8 cellular contexts compared by ENCODE assay signal in genomic region chr2:113437508-113438465, GRCh38. TPM values are rescaled to one million over a fixed set of nuclear protein-coding genes. Genes with fewer than 3 reads are reported as not detected.
DNase-seq lines count a peak whose midpoint lies in the region.
"Not testable (repeated sequence)": the region's sequence is repeated elsewhere in the genome, so short reads cannot be mapped to it uniquely, and the experiment has no call there.

Gene ZNG1B, plus strand, starts transcription at chr2:113437691. Its CDS starts 178 bp downstream, at chr2:113437869.

- H4K8ac ChIP-seq in trophoblast cell (ENCODE audit: low read depth, low read length), result peak within 1 kb of the TSS; percentile 65

- not testable (repeated sequence) for H2BK12ac ChIP-seq in trophoblast cell (ENCODE audit: low read length)

- H3K4ac ChIP-seq in trophoblast cell (ENCODE audit: low read depth, low read length), result not testable (repeated sequence)

- not testable (repeated sequence) for H3K79me2 ChIP-seq in trophoblast cell (ENCODE audit: control insufficient read depth, insufficient read depth, low read length, poor library complexity)

- not testable (repeated sequence) for H3K79me1 ChIP-seq in trophoblast cell (ENCODE audit: low read length)

- H3K14ac ChIP-seq in trophoblast cell (ENCODE audit: low read length), result not testable (repeated sequence)

- peak; percentile 91 for DNase-seq in activated effector memory CD4-positive, alpha-beta T cell treated with anti-CD3 and anti-CD28 coated beads, Interleukin-2, amount 50 U/mL, for 16 hours
- peak; percentile 27 for DNase-seq in islet precursor cell
- peak; percentile 36 to 54 for DNase-seq in trophoblast cell
- peak; percentile 57 to 68 for DNase-seq in stimulated activated CD8-positive, alpha-beta memory T cell treated with anti-CD3 and anti-CD28 coated beads, Interleukin-15, amount 100 ng/mL, for 48 hours (ENCODE audit: low read depth in 2 of 2)

- not testable (repeated sequence) for H3K18ac ChIP-seq in trophoblast cell (ENCODE audit: low read length)

- no CpG with 5 or more reads among the region's 56 CpGs for WGBS in trophoblast cell (ENCODE audit: extremely low coverage, insufficient coverage, insufficient read length)

- H2BK120ac ChIP-seq in trophoblast cell (ENCODE audit: insufficient read depth, low read length, poor library complexity), result not testable (repeated sequence)

- H2AK5ac ChIP-seq in trophoblast cell (ENCODE audit: low read length), result not testable (repeated sequence)

- H4K20me1 ChIP-seq in BLaER1, result not testable (repeated sequence)

- H3K36me3 ChIP-seq in BLaER1; HUES6 (ENCODE audit: control insufficient read depth, insufficient read depth, low read length); endocrine pancreas (ENCODE audit: control insufficient read depth, insufficient read depth, low read length); trophoblast cell (ENCODE audit: control insufficient read depth in 1 of 2, insufficient read depth in 2 of 2, low read length in 2 of 2): not testable (repeated sequence)

- H3K27me3 ChIP-seq in BLaER1; HUES6 (ENCODE audit: control insufficient read depth, insufficient read depth, low read length); endocrine pancreas (ENCODE audit: control insufficient read depth, insufficient read depth, low read length); trophoblast cell (ENCODE audit: insufficient read depth, low read length): not testable (repeated sequence)

- not testable (repeated sequence) for H2AFZ ChIP-seq in trophoblast cell (ENCODE audit: insufficient read depth, low read length, poor library complexity)

- H3K23ac ChIP-seq in trophoblast cell (ENCODE audit: low read length), result not testable (repeated sequence)

- intact Hi-C loops in T-helper 2 cell treated with Interferon-gamma antibody and Interleukin-4, amounts not matched to agents 100 ng/mL and 5 ng/mL, for 36 hours (cut with micrococcal nuclease), result not testable (repeated sequence)

- peak within 1 kb of the TSS; percentile 35; the same call in 1 of the 2 replicates for H3K27ac ChIP-seq in BLaER1
- not testable (repeated sequence) for H3K27ac ChIP-seq in HUES6 (ENCODE audit: low read depth, low read length); trophoblast cell (ENCODE audit: low read depth, low read length)

- peak within 1 kb of the TSS; percentile 70 for H4K12ac ChIP-seq in trophoblast cell (ENCODE audit: low read depth, low read length)

- not testable (repeated sequence) for H3K4me1 ChIP-seq in BLaER1; HUES6 (ENCODE audit: control insufficient read depth, insufficient read depth, low read length); endocrine pancreas (ENCODE audit: control insufficient read depth, insufficient read depth, low read length); trophoblast cell (ENCODE audit: control insufficient read depth in 1 of 2, insufficient read depth in 2 of 2, low read length in 2 of 2)

- H3K4me3 ChIP-seq in BLaER1 (peak within 1 kb of the TSS; percentile 69), HUES6 (ENCODE audit: low read depth, low read length) (peak within 1 kb of the TSS; percentile 66), endocrine pancreas (ENCODE audit: control insufficient read depth, insufficient read depth, low read length) (peak within 1 kb of the TSS; percentile 57), trophoblast cell (ENCODE audit: low read depth, low read length) (peak within 1 kb of the TSS; percentile 71)

- peak within 1 kb of the TSS; percentile 31 for H2BK5ac ChIP-seq in trophoblast cell (ENCODE audit: low read depth, low read length, poor library complexity)

- not testable (repeated sequence) for H3K9me3 ChIP-seq in BLaER1; HUES6 (ENCODE audit: control insufficient read depth, insufficient read depth, low read depth, low read length); endocrine pancreas (ENCODE audit: control insufficient read depth, low read length); trophoblast cell (ENCODE audit: insufficient read depth, low read depth, low read length)

- not testable (repeated sequence) for H4K91ac ChIP-seq in trophoblast cell (ENCODE audit: low read depth, low read length)

- peak within 1 kb of the TSS; percentile 76 for H3K9ac ChIP-seq in BLaER1
- peak within 1 kb of the TSS; percentile 39 for H3K9ac ChIP-seq in HUES6 (ENCODE audit: low read length)
- not testable (repeated sequence) for H3K9ac ChIP-seq in endocrine pancreas (ENCODE audit: control insufficient read depth, insufficient read depth, low read length); trophoblast cell (ENCODE audit: low read length)

- H3K4me2 ChIP-seq in BLaER1, result peak within 1 kb of the TSS; percentile 85
- peak within 1 kb of the TSS; percentile 65 for H3K4me2 ChIP-seq in trophoblast cell (ENCODE audit: low read length)

RNA-seq across cellular contexts. Expression of gene ZNG1B, which starts in this region (rescaled TPM):
- total RNA-seq in T-helper 2 cell treated with Interferon-gamma antibody and Interleukin-4, amounts not matched to agents 100 ng/mL and 5 ng/mL, for 36 hours, result 36.0 and 36.5 TPM in 2 replicates
- polyA plus RNA-seq in trophoblast cell (2013), result 24.3 and 25.6 TPM in 2 replicates

Comparison
In these comparisons a context has a peak if more than half of its experiments do, and no peak if none do; other contexts are left out.
1. DNase-seq: peak in every context shown above with its lines; median percentile 91 in activated effector memory CD4-positive, alpha-beta T cell treated with anti-CD3 and anti-CD28 coated beads, Interleukin-2, amount 50 U/mL, for 16 hours; 62 in stimulated activated CD8-positive, alpha-beta memory T cell treated with anti-CD3 and anti-CD28 coated beads, Interleukin-15, amount 100 ng/mL, for 48 hours; 45 in trophoblast cell; 27 in islet precursor cell.